In genomic region chr6:90297124-90297865, GRCh38 we compare ENCODE assay signal across 8 cellular contexts. TPM values are rescaled to one million over a fixed set of nuclear protein-coding genes. Genes with fewer than 3 reads are reported as not detected.
DNase-seq lines count a peak whose midpoint lies in the region; TF ChIP-seq lines count a peak whose summit lies in the region.

No MANE protein-coding gene starts in this region.

- no peaks in the 10 kb centered on the region for H3K79me2 ChIP-seq in OCI-LY3 (ENCODE audit: low read length)

- POLR2A ChIA-PET in CD8-positive, alpha-beta memory T cell (lab: Charles Lee), result interaction anchor here (0.5 to 0.9 kb wide), 2 partner anchors 101 to 114 kb away, joined by 3 to 5 read pairs; no protein-coding TSS in a partner anchor

- no peak for TF ChIP-seq CTCF in OCI-LY3 (IDR thresholded peaks at IDR 0.05; ENCODE audit: low read depth, low read length)

- no peak overlapping the region for H3K4me3 ChIP-seq in CD8-positive, alpha-beta memory T cell (ENCODE audit: low read length)
- H3K4me3 ChIP-seq in OCI-LY3 (ENCODE audit: low read length) (peak overlapping the region; percentile 78), endocrine pancreas (ENCODE audit: control insufficient read depth, insufficient read depth, low read length) (peak overlapping the region; percentile 28), neuron (ENCODE audit: low read length) (peak overlapping the region; percentile 68)

- no peaks in the 10 kb centered on the region for H3K27me3 ChIP-seq in CD8-positive, alpha-beta memory T cell (ENCODE audit: insufficient read depth, low read length, poor library complexity, severe bottlenecking)
- peaks cover 72% of the 10 kb centered on the region for H3K27me3 ChIP-seq in OCI-LY3 (ENCODE audit: low read depth, low read length)
- no peaks in the 10 kb centered on the region for H3K27me3 ChIP-seq in endocrine pancreas (ENCODE audit: control insufficient read depth, insufficient read depth, low read length)
- H3K27me3 ChIP-seq in neuron (ENCODE audit: insufficient read depth, low read length), result no peaks in the 10 kb centered on the region

- peaks cover 0 to 6% (median 0%) of the 10 kb centered on the region in 3 donors for H3K36me3 Mint-ChIP-seq in CD8-positive, alpha-beta memory T cell

- DNase-seq in CD8-positive, alpha-beta memory T cell, result no peak
- DNase-seq in effector CD8-positive, alpha-beta T cell (lab: John Stamatoyannopoulos, UW), result no peak
- no peak for DNase-seq in activated CD4-positive, alpha-beta T cell treated with anti-CD3 and anti-CD28 coated beads for 4 hours
- no peak for DNase-seq in stimulated activated CD4-positive, alpha-beta T cell treated with anti-CD3 and anti-CD28 coated beads, Interleukin-1b, Interleukin-23, amount 100 ng/mL, for 48 hours
- no peak for DNase-seq in ACHN

- peaks cover 20 to 34% (median 23%) of the 10 kb centered on the region in 3 donors for H3K4me1 Mint-ChIP-seq in CD8-positive, alpha-beta memory T cell

- H3K27ac Mint-ChIP-seq in CD8-positive, alpha-beta memory T cell, result peak overlapping the region; percentile 8 to 91 (median 82)

- no peaks in the 10 kb centered on the region; the same call in 1 of the 2 replicates for H4K20me1 ChIP-seq in OCI-LY3 (ENCODE audit: insufficient read depth, low read length)

- no peak overlapping the region for H3K27ac ChIP-seq in CD8-positive, alpha-beta memory T cell (ENCODE audit: low read depth, low read length)
- H3K27ac ChIP-seq in OCI-LY3 (ENCODE audit: low read length), result no peak overlapping the region

- H3K4me2 ChIP-seq in OCI-LY3 (ENCODE audit: low read length), result peak overlapping the region; percentile 57

- H3K9me3 Mint-ChIP-seq in CD8-positive, alpha-beta memory T cell, result no peaks in the 10 kb centered on the region

- H2AFZ ChIP-seq in OCI-LY3 (ENCODE audit: low read depth, low read length) (no peak overlapping the region), neuron (ENCODE audit: low read depth, low read length) (peak overlapping the region; percentile 84)

- peaks cover 5 to 9% of the 10 kb centered on the region in 2 donors for H3K27me3 Mint-ChIP-seq in CD8-positive, alpha-beta memory T cell

- in situ Hi-C loops in ACHN (cut with HindIII; ENCODE audit: low pct_ligation_motif_present, low pct_unique_long_range_greater_than_20kb, low sequenced_read_pairs), result no loop called here

- peaks cover 15% of the 10 kb centered on the region for H3K4me1 ChIP-seq in CD8-positive, alpha-beta memory T cell (ENCODE audit: insufficient read depth, low read length)
- H3K4me1 ChIP-seq in OCI-LY3 (ENCODE audit: low read length) (peaks cover 7% of the 10 kb centered on the region; the same call in 1 of the 2 replicates), endocrine pancreas (ENCODE audit: control insufficient read depth, insufficient read depth, low read length) (peaks cover 14% of the 10 kb centered on the region), neuron (ENCODE audit: insufficient read depth, low read length) (peaks cover 44% of the 10 kb centered on the region)

- H3K9ac ChIP-seq in OCI-LY3 (ENCODE audit: low read length) (no peak overlapping the region), endocrine pancreas (ENCODE audit: control insufficient read depth, insufficient read depth, low read length) (peak overlapping the region; percentile 47)

- CTCF ChIA-PET in CD8-positive, alpha-beta memory T cell (lab: Charles Lee), result interaction anchor here (0.6 to 2.2 kb wide), 7 partner anchors 9 to 182 kb away, joined by 3 to 5 read pairs (median 3); no protein-coding TSS in a partner anchor

- H3K36me3 ChIP-seq in CD8-positive, alpha-beta memory T cell (ENCODE audit: insufficient read depth, low read length), result no peaks in the 10 kb centered on the region
- H3K36me3 ChIP-seq in OCI-LY3 (replicated peaks; ENCODE audit: low read depth, low read length), result no peaks in the 10 kb centered on the region
- no peaks in the 10 kb centered on the region for H3K36me3 ChIP-seq in endocrine pancreas (ENCODE audit: control insufficient read depth, insufficient read depth, low read length)
- no peaks in the 10 kb centered on the region for H3K36me3 ChIP-seq in neuron (ENCODE audit: insufficient read depth, low read length)

- H3K9me3 ChIP-seq in CD8-positive, alpha-beta memory T cell (ENCODE audit: low read length), result no peaks in the 10 kb centered on the region
- H3K9me3 ChIP-seq in OCI-LY3 (ENCODE audit: insufficient read depth, low read length) (no peaks in the 10 kb centered on the region; the same call in 1 of the 2 replicates), endocrine pancreas (ENCODE audit: control insufficient read depth, low read length) (no peaks in the 10 kb centered on the region), neuron (ENCODE audit: low read length) (no peaks in the 10 kb centered on the region)

- H3K4me3 Mint-ChIP-seq in CD8-positive, alpha-beta memory T cell, result peak overlapping the region; percentile 52 to 89 (median 73)

RNA-seq across cellular contexts. Expression of gene BACH2, which starts 0.7 kb away (rescaled TPM):
- total RNA-seq in CD8-positive, alpha-beta memory T cell, result 10 to 100 TPM; 39.9 to 41.8 TPM
- polyA plus RNA-seq in CD8-positive, alpha-beta memory T cell, result 7.4 TPM
